8 cellular contexts compared by ENCODE assay signal in genomic region chr1:178768423-178768822, GRCh38. TPM values are rescaled to one million over a fixed set of nuclear protein-coding genes. Genes with fewer than 3 reads are reported as not detected.
A peak's percentile ranks its signal among the peaks of the same experiment; 100 is the strongest.
DNase-seq lines count a peak whose midpoint lies in the region; TF ChIP-seq lines count a peak whose summit lies in the region.

No MANE protein-coding gene starts in this region.

- H3K4me3 Mint-ChIP-seq in activated T-cell treated with anti-CD3 and anti-CD28 coated beads, Interleukin-2, amount 50 U/mL, for 24 hours = no peak overlapping the region

- TF ChIP-seq CTCF in AG04450 (IDR thresholded peaks at IDR 0.05; ENCODE audit: low read depth, low read length) (peak; percentile 63), GM06990 (IDR thresholded peaks at IDR 0.05; ENCODE audit: insufficient read depth, low read length, poor library complexity, severe bottlenecking) (peak; percentile 93), right atrium auricular region (IDR thresholded peaks at IDR 0.05) (peak; percentile 63 to 76)

- H3K27ac ChIP-seq in AG04450 (ENCODE audit: low read depth, low read length) (no peak overlapping the region), right atrium auricular region (no peak overlapping the region)

- peaks cover 26% of the 10 kb centered on the region for H3K36me3 Mint-ChIP-seq in activated T-cell treated with anti-CD3 and anti-CD28 coated beads, Interleukin-2, amount 50 U/mL, for 24 hours (ENCODE audit: low read depth)

- H3K4me3 ChIP-seq in AG04450 (ENCODE audit: low read depth, low read length) (no peak overlapping the region), GM06990 (replicated peaks; ENCODE audit: low read depth, low read length) (no peak overlapping the region), right atrium auricular region (no peak overlapping the region)

- H3K27ac Mint-ChIP-seq in activated T-cell treated with anti-CD3 and anti-CD28 coated beads, Interleukin-2, amount 50 U/mL, for 24 hours = no peak overlapping the region

- no peaks in the 10 kb centered on the region for H3K4me1 Mint-ChIP-seq in activated T-cell treated with anti-CD3 and anti-CD28 coated beads, Interleukin-2, amount 50 U/mL, for 24 hours (ENCODE audit: low read depth)

- H3K27me3 ChIP-seq in AG04450 (ENCODE audit: control insufficient read depth, insufficient read depth, low read length) (no peaks in the 10 kb centered on the region), GM06990 (replicated peaks; ENCODE audit: control insufficient read depth, insufficient read depth, low read length) (no peaks in the 10 kb centered on the region), right atrium auricular region (no peaks in the 10 kb centered on the region)

- no peaks in the 10 kb centered on the region for H3K27me3 Mint-ChIP-seq in activated T-cell treated with anti-CD3 and anti-CD28 coated beads, Interleukin-2, amount 50 U/mL, for 24 hours

- no peak for DNase-seq in AG04450 (ENCODE audit: low read depth, low spot score)
- DNase-seq in GM06990 (ENCODE audit: extremely low read depth, insufficient read length) = peak; percentile 28
- DNase-seq in NCI-H1092 treated with DMSO at 0.1 percent for 48 hours (lab: John Stamatoyannopoulos, UW) = peak; percentile 51
- DNase-seq in activated T-cell treated with anti-CD3 and anti-CD28 coated beads, Interleukin-2, amount 50 U/mL, for 24 hours = peak; percentile 32
- DNase-seq in right atrium auricular region (ENCODE audit: low spot score) = no peak
- peak; percentile 59 for DNase-seq in superior temporal gyrus (ENCODE audit: extremely low spot score)
- no peak for DNase-seq in GOT3 (lab: John Stamatoyannopoulos, UW)
- DNase-seq in islet precursor cell = no peak

- H3K9me3 Mint-ChIP-seq in activated T-cell treated with anti-CD3 and anti-CD28 coated beads, Interleukin-2, amount 50 U/mL, for 24 hours = peaks cover 23% of the 10 kb centered on the region

- H3K36me3 ChIP-seq in GM06990 (ENCODE audit: control insufficient read depth, insufficient read depth, low read length) (no peaks in the 10 kb centered on the region), right atrium auricular region (no peaks in the 10 kb centered on the region)

- peaks cover 33% of the 10 kb centered on the region for H3K9me3 ChIP-seq in AG04450 (ENCODE audit: control insufficient read depth, insufficient read depth, low read length)
- peaks cover 0 to 17% of the 10 kb centered on the region in 2 donors for H3K9me3 ChIP-seq in right atrium auricular region

- CTCF ChIA-PET in AG04450 (lab: Charles Lee) = interaction anchor here (1.0 to 1.4 kb wide), 3 partner anchors 13 to 81 kb away, joined by 3 to 4 read pairs (median 4); no protein-coding TSS in a partner anchor

- H3K4me1 ChIP-seq in right atrium auricular region = no peaks in the 10 kb centered on the region

- POLR2A ChIA-PET in AG04450 (lab: Yijun Ruan, JAX) = no interaction called here

RNA-seq across cellular contexts. Expression of gene RALGPS2, which starts 43.4 kb away (rescaled TPM):
- 61.5 and 67.2 TPM in 2 replicates for polyA plus RNA-seq in AG04450 (2011; rRNA removed)
- polyA minus RNA-seq in AG04450 (2011; rRNA and poly(A)+ RNA removed) = 79.3 and 113 TPM in 2 replicates
- 10 to 100 TPM in 1 of 2 donors, 1 to 10 TPM in 1; 9.0 to 16.1 TPM for total RNA-seq in right atrium auricular region

Comparison
In these comparisons a context has a peak if more than half of its experiments do, and no peak if none do; other contexts are left out.
1. DNase-seq: peak in GM06990 (single experiment), NCI-H1092 treated with DMSO at 0.1 percent for 48 hours (single experiment), activated T-cell treated with anti-CD3 and anti-CD28 coated beads, Interleukin-2, amount 50 U/mL, for 24 hours (single experiment) and superior temporal gyrus (single experiment); none in AG04450 (single experiment), right atrium auricular region (single experiment), GOT3 (single experiment) and islet precursor cell (single experiment).
2. Peak in every context shown above with its lines, with median percentiles within 50 percentile points of each other: CTCF ChIP-seq.